In genomic region chr1:110005971-110006370, GRCh38 we compare ENCODE assay signal across 17 cellular contexts. TPM values are rescaled to one million over a fixed set of nuclear protein-coding genes. Genes with fewer than 3 reads are reported as not detected.
A peak's percentile ranks its signal among the peaks of the same experiment; 100 is the strongest.
DNase-seq lines count a peak whose midpoint lies in the region; ATAC-seq and TF ChIP-seq lines count a peak whose summit lies in the region.
"Had no signal": no experiment of that assay in that cellular context is flagged by ENCODE, and none has a peak within 500 bp of the region (broad histone marks: within the 10 kb centered on the region; RNA-seq: fewer than 3 reads in every experiment).

No MANE protein-coding gene starts in this region.

- peak overlapping the region; percentile 84; the same call in 1 of the 2 replicates for H3K18ac ChIP-seq in IMR-90 (ENCODE audit: low read depth, low read length)

- H3K56ac ChIP-seq in IMR-90 (ENCODE audit: extremely low read depth, insufficient read depth, low read length): no peak overlapping the region

- no peak overlapping the region for H2AK9ac ChIP-seq in IMR-90 (replicated peaks; ENCODE audit: low read depth, low read length, poor library complexity)

- H3K9me3 ChIP-seq in IMR-90 (ENCODE audit: control insufficient read depth, insufficient read depth, low read length) (no peaks in the 10 kb centered on the region), esophagus muscularis mucosa (no peaks in the 10 kb centered on the region)
- H3K9me3 ChIP-seq: MG63, Peyer's patch had no signal

- H3K27ac ChIP-seq in IMR-90 (ENCODE audit: insufficient read depth, low read length) (no peak overlapping the region), esophagus muscularis mucosa (replicated peaks in 1 of 4) (peak overlapping the region in 3 of 4 donors; percentile 9 to 79 (median 76))
- H3K27ac ChIP-seq: Peyer's patch had no signal

- intact Hi-C loops in IMR-90 (cut with micrococcal nuclease) (loop anchor here (2.0 kb wide), 1 partner anchor 223 kb away; no protein-coding TSS in a partner anchor), esophagus muscularis mucosa (cut with DNase I) (no loop called here)

- no peak overlapping the region for H2AK5ac ChIP-seq in IMR-90 (ENCODE audit: low read depth, low read length)

- POLR2A ChIA-PET in IMR-90 (lab: Charles Lee; ENCODE audit: unreplicated experiment): no interaction called here

- CTCF ChIA-PET in IMR-90 (lab: Yijun Ruan, JAX): interaction anchor here (1.2 to 1.3 kb wide), 2 partner anchors 21 to 229 kb away, joined by 4 read pairs; partner anchors contain the start of gene AHCYL1

- H3K36me3 Mint-ChIP-seq in osteocyte (ENCODE audit: unreplicated experiment): peaks cover 8% of the 10 kb centered on the region

- in situ Hi-C loops in IMR-90 (cut with MboI; ENCODE audit: low sequenced_read_pairs): no loop called here

- TF ChIP-seq POLR2A in IMR-90 (IDR thresholded peaks at IDR 0.05; ENCODE audit: low read depth, low read length): peak; percentile 37; the same call in 1 of the 2 replicates
- TF ChIP-seq POLR2A in esophagus muscularis mucosa (IDR thresholded peaks at IDR 0.05; ENCODE audit: low read depth): no peak

- no peak overlapping the region for H2AFZ ChIP-seq in IMR-90 (replicated peaks; ENCODE audit: low read length, poor library complexity)

- TF ChIP-seq RAD21 in IMR-90 (IDR thresholded peaks at IDR 0.05; ENCODE audit: low read length): no peak

- no peak overlapping the region for H3K4me3 Mint-ChIP-seq in osteocyte (ENCODE audit: unreplicated experiment)
- no peak overlapping the region for H3K4me3 Mint-ChIP-seq in stimulated activated naive CD8-positive, alpha-beta T cell treated with anti-CD3 and anti-CD28 coated beads, Interleukin-15, amount 100 ng/mL, for 72 hours
- H3K4me3 Mint-ChIP-seq: activated naive CD8-positive, alpha-beta T cell had no signal

- no peak overlapping the region for H4K5ac ChIP-seq in IMR-90 (ENCODE audit: low read depth, low read length)

- H3K4me3 ChIP-seq in AG09309 (ENCODE audit: control insufficient read depth, low read depth, low read length) (no peak overlapping the region), IMR-90 (ENCODE audit: insufficient read depth, low read depth, low read length) (no peak overlapping the region), esophagus muscularis mucosa (peak overlapping the region in 1 of 4 donors; percentile 39)
- H3K4me3 ChIP-seq: MG63, Peyer's patch had no signal

- no peak overlapping the region for H2BK15ac ChIP-seq in IMR-90 (ENCODE audit: low read depth, low read length)

- H3K4me2 ChIP-seq in IMR-90 (ENCODE audit: low read depth, low read length): peak overlapping the region; percentile 68

- peaks cover 21 to 53% of the 10 kb centered on the region in 2 experiments for H3K79me1 ChIP-seq in IMR-90 (ENCODE audit: low read depth in 1 of 2, low read length in 2 of 2)

- no peak overlapping the region for H3K9ac ChIP-seq in IMR-90 (ENCODE audit: low read depth, low read length)

- H3K4ac ChIP-seq in IMR-90 (ENCODE audit: low read depth, low read length): peak overlapping the region; percentile 49; the same call in 1 of the 2 replicates

- H3K27me3 Mint-ChIP-seq in osteocyte (ENCODE audit: unreplicated experiment): no peaks in the 10 kb centered on the region
- H3K27me3 Mint-ChIP-seq in stimulated activated naive CD8-positive, alpha-beta T cell treated with anti-CD3 and anti-CD28 coated beads, Interleukin-15, amount 100 ng/mL, for 72 hours: no peaks in the 10 kb centered on the region
- H3K27me3 Mint-ChIP-seq: activated naive CD8-positive, alpha-beta T cell had no signal

- no peak overlapping the region for H2BK20ac ChIP-seq in IMR-90 (ENCODE audit: low read depth, low read length)

- H3K36me3 ChIP-seq in IMR-90 (ENCODE audit: control insufficient read depth, insufficient read depth, low read length) (peaks cover 9% of the 10 kb centered on the region), esophagus muscularis mucosa (peaks cover 16 to 22% (median 21%) of the 10 kb centered on the region in 4 donors)

- H4K8ac ChIP-seq in IMR-90 (ENCODE audit: low read depth in 2 of 2, low read length in 2 of 2): peak overlapping the region in 1 of 2 experiments; percentile 45; a peak in 1 of 4 replicates

- no peak overlapping the region for H4K91ac ChIP-seq in IMR-90 (ENCODE audit: insufficient read depth, low read depth, low read length)

- dilution Hi-C loops in IMR-90 (cut with HindIII; ENCODE audit: low sequenced_read_pairs, unreplicated experiment): no loop called here

- H3K14ac ChIP-seq in IMR-90 (replicated peaks; ENCODE audit: low read depth, low read length): peak overlapping the region; percentile 38; the same call in 1 of the 2 replicates

- no TSS peak for BruUV-seq in IMR-90 (replicated peaks; lab: Mats Ljungman, UMichigan)

- no peaks in the 10 kb centered on the region for H3K9me3 Mint-ChIP-seq in osteocyte (ENCODE audit: unreplicated experiment)
- H3K9me3 Mint-ChIP-seq in stimulated activated naive CD8-positive, alpha-beta T cell treated with anti-CD3 and anti-CD28 coated beads, Interleukin-15, amount 100 ng/mL, for 72 hours: no peaks in the 10 kb centered on the region

- ATAC-seq in IMR-90 (ENCODE audit: low read depth) (peak; percentile 42), GM19467 (IDR thresholded peaks at IDR 0.05; ENCODE audit: unreplicated experiment) (no peak), GM18519 (IDR thresholded peaks at IDR 0.05; ENCODE audit: low FRiP score, unreplicated experiment) (no peak)
- ATAC-seq in stimulated activated naive CD8-positive, alpha-beta T cell treated with anti-CD3 and anti-CD28 coated beads, Interleukin-15, amount 100 ng/mL, for 72 hours: no peak

- H2BK5ac ChIP-seq in IMR-90 (ENCODE audit: low read depth, low read length, poor library complexity, severe bottlenecking): peak overlapping the region; percentile 89

- H3K4me1 ChIP-seq in IMR-90 (ENCODE audit: control insufficient read depth, insufficient read depth, low read length): peaks cover 17% of the 10 kb centered on the region
- peaks cover 44 to 63% (median 53%) of the 10 kb centered on the region in 4 donors for H3K4me1 ChIP-seq in esophagus muscularis mucosa

- peaks cover 38% of the 10 kb centered on the region for H4K20me1 ChIP-seq in IMR-90 (ENCODE audit: insufficient read depth, low read length)

- TF ChIP-seq CTCF in AG09309 (IDR thresholded peaks at IDR 0.05; ENCODE audit: control insufficient read depth, insufficient read depth, low read depth, low read length, missing control alignments) (no peak), IMR-90 (conservative IDR thresholded peaks at IDR 0.05; ENCODE audit: low read depth, low read length) (no peak), esophagus muscularis mucosa (IDR thresholded peaks at IDR 0.05) (no peak), osteocyte (IDR thresholded peaks at IDR 0.05) (no peak)

- H3K23ac ChIP-seq in IMR-90 (ENCODE audit: low read depth, low read length): 0 out of 2 replicates have a peak overlapping the region, but pooled peaks have one; percentile 92

- no peak overlapping the region; the same call in 1 of the 2 replicates for H2BK120ac ChIP-seq in IMR-90 (ENCODE audit: low read depth, low read length)

- H3K27ac Mint-ChIP-seq in osteocyte (ENCODE audit: unreplicated experiment): peak overlapping the region; percentile 58
- no peak overlapping the region for H3K27ac Mint-ChIP-seq in stimulated activated naive CD8-positive, alpha-beta T cell treated with anti-CD3 and anti-CD28 coated beads, Interleukin-15, amount 100 ng/mL, for 72 hours
- H3K27ac Mint-ChIP-seq: activated naive CD8-positive, alpha-beta T cell had no signal

- peaks cover 16% of the 10 kb centered on the region for H3K9me1 ChIP-seq in IMR-90 (ENCODE audit: insufficient read depth, low read length)

- peaks cover 50% of the 10 kb centered on the region for H3K4me1 Mint-ChIP-seq in osteocyte (ENCODE audit: unreplicated experiment)
- peaks cover 25% of the 10 kb centered on the region for H3K4me1 Mint-ChIP-seq in stimulated activated naive CD8-positive, alpha-beta T cell treated with anti-CD3 and anti-CD28 coated beads, Interleukin-15, amount 100 ng/mL, for 72 hours

- no peaks in the 10 kb centered on the region for H3K27me3 ChIP-seq in IMR-90 (ENCODE audit: control insufficient read depth, insufficient read depth, low read length)
- no peaks in the 10 kb centered on the region for H3K27me3 ChIP-seq in esophagus muscularis mucosa
- H3K27me3 ChIP-seq: MG63, Peyer's patch had no signal

- TF ChIP-seq EP300 in esophagus muscularis mucosa (IDR thresholded peaks at IDR 0.05): no peak

- DNase-seq in AG09309 (ENCODE audit: low read depth) (peak; percentile 8), IMR-90 (peak; percentile 72), esophagus muscularis mucosa (ENCODE audit: extremely low spot score) (no peak), osteocyte (ENCODE audit: extremely low spot score, unreplicated experiment) (no peak), NCI-H2171 (lab: John Stamatoyannopoulos, UW) (no peak)
- no peak for DNase-seq in stimulated activated naive CD8-positive, alpha-beta T cell treated with anti-CD3 and anti-CD28 coated beads, Interleukin-15, amount 100 ng/mL, for 72 hours
- DNase-seq: activated CD4-positive, alpha-beta T cell treated with anti-CD3 and anti-CD28 coated beads, Interleukin-2, amount 50 U/mL, for 4 hours; activated T-cell treated with anti-CD3 and anti-CD28 coated beads, Interleukin-2, amount 50 U/mL, for 1 hour; central memory CD4-positive, alpha-beta T cell; MG63; NCI-H2029; NCI-H524; Peyer's patch; SW 1271 had no signal

TF ChIP-seq in IMR-90, 13 proteins besides CTCF, POLR2A, EP300 and RAD21 (continues in another document):
- TF ChIP-seq NFE2L2 (IDR thresholded peaks at IDR 0.05; ENCODE audit: low read depth, low read length): no peak
- TF ChIP-seq CEBPB (IDR thresholded peaks at IDR 0.05; ENCODE audit: low read depth, low read length): no peak
- TF ChIP-seq USF2 (IDR thresholded peaks at IDR 0.05; ENCODE audit: low read depth, low read length): no peak
- no peak for TF ChIP-seq BHLHE40 (IDR thresholded peaks at IDR 0.05; ENCODE audit: low read depth, low read length)

RNA-seq across cellular contexts. Expression of gene AHCYL1, which starts 21.4 kb away (rescaled TPM):
- 73.9 and 76.0 TPM in 2 replicates for total RNA-seq in IMR-90 (2012; rRNA removed)
- 63.9 and 75.1 TPM in 2 replicates for polyA plus RNA-seq in IMR-90 (2012; rRNA removed)
- polyA plus RNA-seq in IMR-90 (2012; cell fraction: cytosol; rRNA removed): 25.3 and 33.6 TPM in 2 replicates
- 45.6 and 132 TPM in 2 replicates for polyA plus RNA-seq in IMR-90 (2012; cell fraction: nucleus; rRNA removed; ENCODE audit: low replicate concordance)
- total RNA-seq in esophagus muscularis mucosa: 100 to 1,000 TPM in 1 of 4 donors, 10 to 100 TPM in 3; 72.1 to 111 (median 91.0) TPM
- total RNA-seq in osteocyte: 77.0 and 79.3 TPM in 2 replicates

RNA-seq across cellular contexts. Expression of gene STRIP1, which starts 28.5 kb away (rescaled TPM):
- total RNA-seq in IMR-90 (2012; rRNA removed) (31.4 and 33.5 TPM in 2 replicates), esophagus muscularis mucosa (10 to 100 TPM; 26.2 to 43.5 (median 35.3) TPM), osteocyte (55.7 and 55.8 TPM in 2 replicates)
- polyA plus RNA-seq in IMR-90 (2012; rRNA removed): 28.6 and 30.4 TPM in 2 replicates
- polyA plus RNA-seq in IMR-90 (2012; cell fraction: cytosol; rRNA removed): 13.7 and 17.1 TPM in 2 replicates
- polyA plus RNA-seq in IMR-90 (2012; cell fraction: nucleus; rRNA removed; ENCODE audit: low replicate concordance): 82.7 and 95.7 TPM in 2 replicates

Comparison
In these comparisons a context has a peak if more than half of its experiments do, and no peak if none do; other contexts are left out.
1. DNase-seq: peak in AG09309 (single experiment) and IMR-90 (single experiment); none in esophagus muscularis mucosa (single experiment), osteocyte (single experiment), NCI-H2171 (single experiment) and stimulated activated naive CD8-positive, alpha-beta T cell treated with anti-CD3 and anti-CD28 coated beads, Interleukin-15, amount 100 ng/mL, for 72 hours (0 of 2).